1 cellular context compared by ENCODE assay signal in genomic region chr12:93625295-93625645, GRCh38.
TF ChIP-seq lines count a peak whose summit lies in the region.
"Not testable (repeated sequence)": the region's sequence is repeated elsewhere in the genome, so short reads cannot be mapped to it uniquely, and the experiment has no call there.

No MANE protein-coding gene starts in this region.

TF ChIP-seq in K562, 482 proteins besides CTCF, POLR2A, EP300 and RAD21:
- TF ChIP-seq FOSL1 (tag; conservative IDR thresholded peaks at IDR 0.05) (peak; percentile 83), PKNOX1 (IDR thresholded peaks at IDR 0.05) (0 out of 2 replicates have a peak, but pooled peaks have one; percentile 2), MAFG (tag; conservative IDR thresholded peaks at IDR 0.05) (peak; percentile 40; the same call in 1 of the 2 replicates), MNT (conservative IDR thresholded peaks at IDR 0.05) (0 out of 4 replicates have a peak, but pooled peaks of 1 of the 2 experiments have one; percentile 24), BHLHE40 (IDR thresholded peaks at IDR 0.05; ENCODE audit: low read length) (peak; percentile 36; the same call in 1 of the 2 replicates), TRIM24 (IDR thresholded peaks at IDR 0.05) (peak in 1 of 2 experiments; percentile 6; a peak in 1 of 4 replicates), TEAD1 (CRISPR knock-in tag; IDR thresholded peaks at IDR 0.05) (0 out of 4 replicates have a peak, but pooled peaks of 1 of the 2 experiments have one; percentile 4), GATAD2B (IDR thresholded peaks at IDR 0.05; ENCODE audit: borderline replicate concordance) (0 out of 2 replicates have a peak, but pooled peaks have one; percentile 2), SMARCA4 (IDR thresholded peaks at IDR 0.05) (0 out of 2 replicates have a peak, but pooled peaks have one; percentile 47), DPF2 (IDR thresholded peaks at IDR 0.05) (peak; percentile 60), ARID1B (IDR thresholded peaks at IDR 0.05) (peak; percentile 18), SMARCE1 (IDR thresholded peaks at IDR 0.05) (0 out of 2 replicates have a peak, but pooled peaks have one; percentile 9), TAL1 (IDR thresholded peaks at IDR 0.05) (0 out of 2 replicates have a peak, but pooled peaks have one; percentile 6), KDM1A (IDR thresholded peaks at IDR 0.05) (peak in 1 of 2 experiments; percentile 24; a peak in 1 of 4 replicates), HDAC1 (IDR thresholded peaks at IDR 0.05) (0 out of 4 replicates have a peak, but pooled peaks of 1 of the 2 experiments have one; percentile 24), HMBOX1 (IDR thresholded peaks at IDR 0.05) (peak; percentile 79), MYBL2 (IDR thresholded peaks at IDR 0.05; ENCODE audit: low read depth) (0 out of 2 replicates have a peak, but pooled peaks have one; percentile 6), NRF1 (conservative IDR thresholded peaks at IDR 0.05 in 1 of 2, IDR thresholded peaks at IDR 0.05 in 1 of 2) (0 out of 4 replicates have a peak, but pooled peaks of 1 of the 2 experiments have one; percentile 13)
- not testable (repeated sequence) for TF ChIP-seq MYBL2 (CRISPR knock-in tag; IDR thresholded peaks at IDR 0.05; ENCODE audit: borderline replicate concordance)
